ENCODE assay signal across 7 cellular contexts in the genomic region with DNA sequence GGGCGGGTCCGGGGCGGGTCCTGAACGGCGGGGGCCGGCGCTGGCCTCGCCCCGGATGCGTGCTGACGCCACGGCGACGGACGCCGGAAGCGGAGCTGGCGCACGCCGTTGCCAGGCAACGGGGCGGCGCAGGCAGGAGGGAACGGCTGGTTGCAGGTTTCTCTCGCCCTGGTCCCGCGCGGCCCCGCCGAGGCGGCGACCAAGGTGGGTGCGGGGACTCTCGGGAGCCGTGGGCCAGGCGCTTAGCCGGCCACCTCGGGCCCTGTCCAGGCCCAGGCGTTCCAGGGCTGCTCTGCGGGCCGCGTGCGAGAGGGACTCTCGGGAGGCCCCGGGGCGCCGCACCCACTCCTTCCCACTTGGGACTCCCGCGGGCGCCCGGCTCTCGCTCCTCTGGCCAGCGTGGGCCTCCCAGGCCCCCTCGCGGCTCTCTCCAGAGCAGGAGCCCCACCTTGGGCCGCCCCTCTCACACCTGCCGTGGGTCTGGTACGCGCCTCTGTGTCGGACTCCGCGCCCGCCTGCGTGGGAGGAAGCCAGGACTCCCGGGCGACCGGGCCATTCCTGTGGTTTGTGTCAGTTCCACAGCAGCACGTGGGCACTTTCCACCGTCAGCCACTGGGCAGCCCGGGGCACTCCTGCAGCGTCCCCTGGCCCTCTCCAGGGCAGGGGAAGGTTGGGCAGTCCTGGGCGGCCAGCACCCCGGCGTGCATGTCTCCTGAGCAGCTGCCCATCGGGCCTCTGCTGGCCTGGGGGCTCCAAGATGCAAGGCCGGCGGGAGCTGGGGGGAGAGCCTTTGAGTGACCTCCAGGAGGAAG. TPM values are rescaled to one million over a fixed set of nuclear protein-coding genes. Genes with fewer than 3 reads are reported as not detected.
DNase-seq lines count a peak whose midpoint lies in the region; ATAC-seq and TF ChIP-seq lines count a peak whose summit lies in the region.

TSS of gene CLBA1 (plus strand) at position 114 of the 812 bp plus-strand sequence. CDS start at position 758, 644 bp downstream.

- no peaks in the 10 kb centered on the region; the same call in 1 of the 2 replicates for H3K36me3 ChIP-seq in iPS DF 6.9 (ENCODE audit: control insufficient read depth, insufficient read depth, low read length)

- peak; percentile 100 for DNase-seq in GM13976 (ENCODE audit: low spot score)
- DNase-seq in NCI-H128 (lab: John Stamatoyannopoulos, UW; ENCODE audit: unreplicated experiment): peak; percentile 83
- DNase-seq in T-helper 2 cell treated with Interferon-gamma antibody and Interleukin-4, amounts not matched to agents 5 μg/mL and 100 μg/mL, for 36 hours (ENCODE audit: low spot score): peak; percentile 90
- peak; percentile 98 for DNase-seq in astrocyte of the hippocampus (ENCODE audit: low read depth, low spot score)
- DNase-seq in iPS DF 6.9 (ENCODE audit: low read depth, low spot score): peak; percentile 54
- peak; percentile 92 for DNase-seq in sciatic nerve (ENCODE audit: low spot score)

- no peak for TF ChIP-seq CTCF in GM13976 (IDR thresholded peaks at IDR 0.05; ENCODE audit: borderline replicate concordance, control extremely low read depth, extremely low read depth, insufficient read depth, missing control alignments)

- H3K4me1 ChIP-seq in iPS DF 6.9 (ENCODE audit: control insufficient read depth, insufficient read depth, low read length): no peaks in the 10 kb centered on the region; the same call in 1 of the 2 replicates

- ATAC-seq in HG02678 (IDR thresholded peaks at IDR 0.05; ENCODE audit: unreplicated experiment): peak; percentile 96
- peak; percentile 94 for ATAC-seq in sciatic nerve

- H3K36me3 Mint-ChIP-seq in T-helper 2 cell treated with Interferon-gamma antibody and Interleukin-4, amounts not matched to agents 5 μg/mL and 100 μg/mL, for 36 hours (ENCODE audit: low read depth): no peaks in the 10 kb centered on the region

- peaks cover 2% of the 10 kb centered on the region for H3K4me1 Mint-ChIP-seq in T-helper 2 cell treated with Interferon-gamma antibody and Interleukin-4, amounts not matched to agents 5 μg/mL and 100 μg/mL, for 36 hours (ENCODE audit: low read depth)

- peak within 1 kb of the TSS; percentile 70 for H3K4me3 Mint-ChIP-seq in T-helper 2 cell treated with Interferon-gamma antibody and Interleukin-4, amounts not matched to agents 5 μg/mL and 100 μg/mL, for 36 hours

- H3K27me3 ChIP-seq in iPS DF 6.9 (ENCODE audit: control insufficient read depth, insufficient read depth, low read length): no peaks in the 10 kb centered on the region

- H3K27ac Mint-ChIP-seq in T-helper 2 cell treated with Interferon-gamma antibody and Interleukin-4, amounts not matched to agents 5 μg/mL and 100 μg/mL, for 36 hours: peak within 1 kb of the TSS; percentile 63

- H3K9me3 Mint-ChIP-seq in T-helper 2 cell treated with Interferon-gamma antibody and Interleukin-4, amounts not matched to agents 5 μg/mL and 100 μg/mL, for 36 hours: no peaks in the 10 kb centered on the region

- peaks cover 5% of the 10 kb centered on the region for H3K27me3 Mint-ChIP-seq in T-helper 2 cell treated with Interferon-gamma antibody and Interleukin-4, amounts not matched to agents 5 μg/mL and 100 μg/mL, for 36 hours (ENCODE audit: low read depth)

- H3K27ac ChIP-seq in iPS DF 6.9 (ENCODE audit: low read length): no peak within 1 kb of the TSS

- no peaks in the 10 kb centered on the region for H3K9me3 ChIP-seq in iPS DF 6.9 (ENCODE audit: control insufficient read depth, insufficient read depth, low read length)

- intact Hi-C loops in sciatic nerve (cut with DNase I): loop anchor here (10.0 kb wide), 1 partner anchor 99 kb away; no protein-coding TSS in a partner anchor

- in situ Hi-C loops in GM13976 (cut with MboI; ENCODE audit: low sequenced_read_pairs, unreplicated experiment): loop anchor here (10.0 kb wide), 1 partner anchor 49 kb away; no protein-coding TSS in a partner anchor

- H3K4me3 ChIP-seq in iPS DF 6.9 (ENCODE audit: low read length): peak within 1 kb of the TSS; percentile 46; the same call in 1 of the 2 replicates

- no CpG with 5 or more reads among the region's 77 CpGs for WGBS in iPS DF 6.9 (ENCODE audit: insufficient coverage, insufficient read length)

RNA-seq across cellular contexts. Expression of gene CLBA1, which starts in this region (rescaled TPM):
- 6.1 TPM for total RNA-seq in sciatic nerve
